ENCODE assay signal across 28 cellular contexts in genomic region chr5:113634957-113635356, GRCh38.
"Had no signal": no experiment of that assay in that cellular context is flagged by ENCODE, and none has a peak within 500 bp of the region (broad histone marks: within the 10 kb centered on the region; RNA-seq: fewer than 3 reads in every experiment).

No MANE protein-coding gene starts in this region.

- H3K27me3 ChIP-seq: gastrocnemius medialis had no signal

- FAIRE-seq: endometrium, islet of Langerhans, keratinocyte had no signal

- H3K36me3 Mint-ChIP-seq: mesothelial cell of epicardium, naive B cell had no signal

- H3K4me1 Mint-ChIP-seq: endodermal cell; mesothelial cell of epicardium; naive B cell; naive thymus-derived CD8-positive, alpha-beta T cell had no signal

- H3K9me3 ChIP-seq: esophagus squamous epithelium, gastrocnemius medialis, left lung, lower lobe of right lung, mucosa of descending colon had no signal

- H3K4me3 Mint-ChIP-seq: dendritic cell treated with granulocyte-macrophage colony-stimulating factor and Interleukin-4, amounts not matched to agents 40 ng/mL and 50 ng/mL, for 4 days; effector memory CD8-positive, alpha-beta T cell; endodermal cell; mesothelial cell of epicardium; naive B cell; naive thymus-derived CD8-positive, alpha-beta T cell had no signal

- DNase-seq: cortex of kidney; effector CD8-positive, alpha-beta T cell; effector memory CD8-positive, alpha-beta T cell; endodermal cell; erythroblast; esophagus squamous epithelium; foreskin fibroblast; foreskin melanocyte; gastrocnemius medialis; glutamatergic neuron; head of caudate nucleus; heart right ventricle; hippocampal formation; left cardiac atrium; left lung; left ventricle myocardium superior; lower lobe of right lung; mesenchymal stem cell; mucosa of descending colon; naive B cell; naive thymus-derived CD8-positive, alpha-beta T cell had no signal

- H3K4me3 ChIP-seq: esophagus squamous epithelium, gastrocnemius medialis, heart right ventricle, left lung, lower lobe of right lung, mucosa of descending colon had no signal

- H3K27ac ChIP-seq: epithelial cell of prostate, esophagus squamous epithelium, gastrocnemius medialis, heart right ventricle, left lung, lower lobe of right lung had no signal

- H3K9me3 Mint-ChIP-seq: dendritic cell treated with granulocyte-macrophage colony-stimulating factor and Interleukin-4, amounts not matched to agents 40 ng/mL and 50 ng/mL, for 4 days; effector memory CD8-positive, alpha-beta T cell had no signal

- H3K36me3 ChIP-seq: esophagus squamous epithelium, gastrocnemius medialis, heart right ventricle, left lung, lower lobe of right lung had no signal

- H3K27ac Mint-ChIP-seq: dendritic cell treated with granulocyte-macrophage colony-stimulating factor and Interleukin-4, amounts not matched to agents 40 ng/mL and 50 ng/mL, for 4 days; effector memory CD8-positive, alpha-beta T cell; endodermal cell; mesothelial cell of epicardium; naive B cell; naive thymus-derived CD8-positive, alpha-beta T cell had no signal

- ATAC-seq: effector memory CD8-positive, alpha-beta T cell; esophagus mucosa; gastrocnemius medialis; heart right ventricle; left cardiac atrium; left lung; left ventricle myocardium superior; lower lobe of right lung; mucosa of descending colon; naive thymus-derived CD8-positive, alpha-beta T cell had no signal

- H3K4me1 ChIP-seq: esophagus squamous epithelium, gastrocnemius medialis, heart right ventricle, left lung, lower lobe of right lung had no signal

- H3K27me3 Mint-ChIP-seq: dendritic cell treated with granulocyte-macrophage colony-stimulating factor and Interleukin-4, amounts not matched to agents 40 ng/mL and 50 ng/mL, for 4 days had no signal
